Comparison of ENCODE assay signal across 21 cellular contexts in the genomic region with DNA sequence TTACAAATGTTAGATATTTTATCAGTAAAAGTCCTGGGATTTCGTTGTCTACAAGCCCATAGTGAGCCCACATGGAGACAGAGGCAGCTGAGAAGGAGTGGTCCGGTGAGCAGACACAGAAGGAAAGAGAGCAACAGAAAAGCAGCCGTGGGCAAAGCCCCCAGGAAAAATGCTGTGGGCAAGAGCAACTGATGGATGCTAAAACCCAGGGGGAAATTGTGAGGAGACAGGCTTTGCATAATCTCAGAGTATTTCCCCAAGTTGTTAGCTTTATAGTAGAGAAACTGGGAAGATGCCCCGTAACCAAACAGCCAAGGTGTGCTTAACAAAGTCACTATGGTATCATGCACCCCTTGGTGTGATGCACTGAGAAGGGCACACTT. TPM values are rescaled to one million over a fixed set of nuclear protein-coding genes. Genes with fewer than 3 reads are reported as not detected.
DNase-seq lines count a peak whose midpoint lies in the region; ATAC-seq and TF ChIP-seq lines count a peak whose summit lies in the region.
"Had no signal": no experiment of that assay in that cellular context is flagged by ENCODE, and none has a peak within 500 bp of the region (broad histone marks: within the 10 kb centered on the region; RNA-seq: fewer than 3 reads in every experiment).

No MANE protein-coding gene starts in this region.

- DNase-seq in heart left ventricle: no peak
- DNase-seq in left cardiac atrium: no peak
- no peak for DNase-seq in right cardiac atrium
- DNase-seq in stimulated activated CD4-positive, alpha-beta T cell treated with anti-CD3 and anti-CD28 coated beads, Interleukin-4, amount 100 ng/mL, for 24 hours: no peak
- no peak for DNase-seq in SKM-1 treated with dmso at 0.1 percent for 144 hours (lab: John Stamatoyannopoulos, UW; ENCODE audit: unreplicated experiment)
- DNase-seq in NCI-H524 treated with DMSO at 0.1 percent for 48 hours (lab: John Stamatoyannopoulos, UW): no peak
- DNase-seq in middle frontal gyrus (ENCODE audit: extremely low spot score, low spot score): no peak
- DNase-seq: activated CD4-positive, alpha-beta T cell treated with anti-CD3 and anti-CD28 coated beads for 1 hour; activated naive CD8-positive, alpha-beta T cell treated with anti-CD3 and anti-CD28 coated beads for 36 hours; erythroblast; GF-D8; MM.1S; NCI-H146; ovary; stimulated activated CD4-positive, alpha-beta T cell treated with anti-CD3 and anti-CD28 coated beads, Interleukin-2, amount 100 ng/mL, for 24 hours; upper lobe of right lung had no signal

- peaks cover 0 to 21% (median 8%) of the 10 kb centered on the region in 9 donors for H3K27me3 ChIP-seq in heart left ventricle
- no peaks in the 10 kb centered on the region for H3K27me3 ChIP-seq in right cardiac atrium (ENCODE audit: control insufficient read depth, insufficient read depth)
- H3K27me3 ChIP-seq: ovary had no signal

- H3K27ac ChIP-seq in heart left ventricle (peak overlapping the region in 11 of 12 donors; percentile 47 to 98 (median 94)), angular gyrus (ENCODE audit: low read depth, low read length) (peak overlapping the region; percentile 60), right cardiac atrium (ENCODE audit: low read length) (peak overlapping the region; percentile 81)
- H3K27ac ChIP-seq: brain microvascular endothelial cell, C4-2B, ovary, upper lobe of right lung had no signal

- 43 to 49% (median 48%) methylated on average over 4 of the region's 4 CpGs for WGBS in heart left ventricle, 4 donors
- WGBS in right cardiac atrium: 47% methylated on average over 4 of the region's 4 CpGs

- no peak for TF ChIP-seq CTCF in heart left ventricle (IDR thresholded peaks at IDR 0.05)

- ATAC-seq in heart left ventricle (no peak), left cardiac atrium (no peak), right cardiac atrium (no peak)
- ATAC-seq: GM12878, upper lobe of right lung had no signal

- H3K36me3 ChIP-seq in heart left ventricle: no peaks in the 10 kb centered on the region
- H3K36me3 ChIP-seq: brain microvascular endothelial cell, ovary, upper lobe of right lung had no signal

- H3K9me3 ChIP-seq in heart left ventricle (no peaks in the 10 kb centered on the region), right cardiac atrium (ENCODE audit: control insufficient read depth, low read length) (no peaks in the 10 kb centered on the region)
- H3K9me3 ChIP-seq: ovary, upper lobe of right lung had no signal

- H3K4me3 ChIP-seq in heart left ventricle (no peak overlapping the region), right cardiac atrium (ENCODE audit: low read length) (no peak overlapping the region)
- H3K4me3 ChIP-seq: GM12878, ovary, upper lobe of right lung had no signal

- H3K4me1 ChIP-seq in heart left ventricle (peaks cover 0 to 42% (median 24%) of the 10 kb centered on the region in 12 donors), right cardiac atrium (ENCODE audit: control insufficient read depth, insufficient read depth, low read length) (no peaks in the 10 kb centered on the region)

- no peak for TF ChIP-seq POLR2A in heart left ventricle (IDR thresholded peaks at IDR 0.05)

- intact Hi-C loops in heart left ventricle (cut with DNase I) (loop anchor here in 8 of 10 donors (1.0 to 5.0 kb wide), 3 partner anchors 35 to 37 kb away; a partner anchor contains a TSS), left cardiac atrium (cut with DNase I) (loop anchor here in 1 of 2 donors (2.0 kb wide), 1 partner anchor 35 kb away; a partner anchor contains a TSS), right cardiac atrium (cut with DNase I) (loop anchor here in 1 of 4 donors (5.0 kb wide), 1 partner anchor 37 kb away; a partner anchor contains a TSS)

RNA-seq across cellular contexts. Expression of a gene that starts 35.1 kb away (rescaled TPM):
- total RNA-seq in heart left ventricle (10 to 100 TPM; 13.6 to 30.5 (median 17.9) TPM), left cardiac atrium (1 to 10 TPM; 6.2 to 8.0 TPM), right cardiac atrium (10 to 100 TPM in 1 of 4 donors, 1 to 10 TPM in 3; 5.0 to 11.0 (median 8.5) TPM)
- polyA plus RNA-seq in heart left ventricle (1 to 10 TPM; 5.4 to 9.3 TPM), right cardiac atrium (5.7 TPM)
- total RNA-seq: activated T-helper 1 cell treated with anti-CD3 and anti-CD28 coated beads, Interleukin-12 subunit alpha, Interleukin-12 subunit beta, Interleukin-2, Interleukin-4 antibody, amounts not matched to agents 30 ng/mL and 10 ng/mL and 1 ng/mL, durations not matched to agents 14 hours and 24 hours and 36 hours; upper lobe of right lung had no signal
